ENCODE assay signal across 33 cellular contexts in genomic region chr6:7742214-7742613, GRCh38.
DNase-seq lines count a peak whose midpoint lies in the region; ATAC-seq and FAIRE-seq lines count a peak whose summit lies in the region.
"Had no signal": no experiment of that assay in that cellular context is flagged by ENCODE, and none has a peak within 500 bp of the region (broad histone marks: within the 10 kb centered on the region; RNA-seq: fewer than 3 reads in every experiment).

No MANE protein-coding gene starts in this region.

- DNase-seq in COLO668 (lab: John Stamatoyannopoulos, UW; ENCODE audit: unreplicated experiment): peak; percentile 44
- DNase-seq in NCI-H1092 treated with DMSO at 0.1 percent for 48 hours (lab: John Stamatoyannopoulos, UW): peak; percentile 52
- peak; percentile 51 for DNase-seq in NCI-H510A (lab: John Stamatoyannopoulos, UW)
- peak in 29 of 61 donors; percentile 2 to 84 (median 30) for DNase-seq in caudate nucleus (lab: John Stamatoyannopoulos, UW)
- DNase-seq in GM19239 (ENCODE audit: insufficient read length, low spot score): no peak
- no peak for DNase-seq in epidermal melanocyte (ENCODE audit: insufficient read length, low spot score)
- DNase-seq: activated CD4-positive, alpha-beta memory T cell treated with anti-CD3 and anti-CD28 coated beads, Interleukin-2, amount 10 ng/mL, durations not matched to agents 7 days and 5 days; activated CD8-positive, alpha-beta memory T cell treated with anti-CD3 and anti-CD28 coated beads, Interleukin-2, amount 50 U/mL, for 4 hours; activated naive CD4-positive, alpha-beta T cell; AML-193; CD4-positive, CD25-positive, alpha-beta regulatory T cell; dermis blood vessel endothelial cell; gastrocnemius medialis; H9; hippocampal formation; Kasumi-1; left cardiac atrium; mucosa of descending colon; natural killer cell; occipital lobe; psoas muscle; stimulated activated CD4-positive, alpha-beta T cell treated with anti-CD3 and anti-CD28 coated beads, Interleukin-4, amount 100 ng/mL, for 4 hours; T-helper 2 cell; tibial artery had no signal

- H3K27ac ChIP-seq in caudate nucleus (ENCODE audit: low read depth, low read length): peak overlapping the region; percentile 55
- H3K27ac ChIP-seq: A549, gastrocnemius medialis, psoas muscle, tibial artery, vagina had no signal

- FAIRE-seq in GM19239 (lab: Jason Lieb, UNC): no peak
- FAIRE-seq: A549, D721Med, endometrium, GM12878 had no signal

- ATAC-seq in GM19351 (IDR thresholded peaks at IDR 0.05; ENCODE audit: unreplicated experiment): no peak
- ATAC-seq in HG02884 (IDR thresholded peaks at IDR 0.05; ENCODE audit: unreplicated experiment): no peak
- ATAC-seq: A549; activated CD4-positive, CD25-positive, alpha-beta regulatory T cell treated with anti-CD3 and anti-CD28 coated beads, Interleukin-2, amount 50 U/mL, for 24 hours; gastrocnemius medialis; GM12878; left cardiac atrium; mucosa of descending colon; natural killer cell; psoas muscle; Right ventricle myocardium inferior had no signal

Comparison
In these comparisons a context has a peak if more than half of its experiments do, and no peak if none do; other contexts are left out.
1. DNase-seq: peak in COLO668 (single experiment), NCI-H1092 treated with DMSO at 0.1 percent for 48 hours (single experiment) and NCI-H510A (single experiment); none in GM19239 (single experiment) and epidermal melanocyte (single experiment).